Comparison of ENCODE assay signal across 20 cellular contexts in genomic region chr7:143221737-143222136, GRCh38. TPM values are rescaled to one million over a fixed set of nuclear protein-coding genes. Genes with fewer than 3 reads are reported as not detected.
A peak's percentile ranks its signal among the peaks of the same experiment; 100 is the strongest.
DNase-seq lines count a peak whose midpoint lies in the region; ATAC-seq and TF ChIP-seq lines count a peak whose summit lies in the region.
"Had no signal": no experiment of that assay in that cellular context is flagged by ENCODE, and none has a peak within 500 bp of the region (broad histone marks: within the 10 kb centered on the region; RNA-seq: fewer than 3 reads in every experiment).

Gene TAS2R40 (plus strand): TSS chr7:143222037. CDS start chr7:143222079, 42 bp downstream.

- H3K27me3 Mint-ChIP-seq in dendritic cell treated with granulocyte-macrophage colony-stimulating factor and Interleukin-4, amounts not matched to agents 40 ng/mL and 50 ng/mL, for 4 days = no peaks in the 10 kb centered on the region
- H3K27me3 Mint-ChIP-seq in type B pancreatic cell = peaks cover 16% of the 10 kb centered on the region

- H3K4me1 Mint-ChIP-seq in dendritic cell treated with granulocyte-macrophage colony-stimulating factor and Interleukin-4, amounts not matched to agents 40 ng/mL and 50 ng/mL, for 4 days (ENCODE audit: low read depth) = peaks cover 47% of the 10 kb centered on the region
- no peaks in the 10 kb centered on the region for H3K4me1 Mint-ChIP-seq in type B pancreatic cell (ENCODE audit: unreplicated experiment)

- peak within 1 kb of the TSS; percentile 85 for H3K27ac Mint-ChIP-seq in dendritic cell treated with granulocyte-macrophage colony-stimulating factor and Interleukin-4, amounts not matched to agents 40 ng/mL and 50 ng/mL, for 4 days
- peak within 1 kb of the TSS; percentile 22 for H3K27ac Mint-ChIP-seq in type B pancreatic cell
- H3K27ac Mint-ChIP-seq: CD4-positive, alpha-beta T cell; HFFc6 had no signal

- intact Hi-C loops in dendritic cell treated with granulocyte-macrophage colony-stimulating factor and Interleukin-4, amounts not matched to agents 40 ng/mL and 50 ng/mL, for 4 days (cut with micrococcal nuclease) = loop anchor here (1.0 kb wide), 1 partner anchor 42 kb away; the partner anchor contains the start of gene GSTK1

- H3K4me3 ChIP-seq in neutrophil (ENCODE audit: low read depth in 1 of 2, low read length in 1 of 2) = peak within 1 kb of the TSS; percentile 54 to 60

- H3K36me3 Mint-ChIP-seq in dendritic cell treated with granulocyte-macrophage colony-stimulating factor and Interleukin-4, amounts not matched to agents 40 ng/mL and 50 ng/mL, for 4 days (ENCODE audit: low read depth) = no peaks in the 10 kb centered on the region
- H3K36me3 Mint-ChIP-seq in type B pancreatic cell = no peaks in the 10 kb centered on the region

- TF ChIP-seq CTCF in neutrophil (IDR thresholded peaks at IDR 0.05) (no peak), type B pancreatic cell (conservative IDR thresholded peaks at IDR 0.05) (no peak)

- ATAC-seq in GM21717 (IDR thresholded peaks at IDR 0.05; ENCODE audit: unreplicated experiment) = no peak
- ATAC-seq: HCT116 had no signal

- H3K27me3 ChIP-seq in neutrophil = no peaks in the 10 kb centered on the region

- no peaks in the 10 kb centered on the region for H3K9me3 Mint-ChIP-seq in dendritic cell treated with granulocyte-macrophage colony-stimulating factor and Interleukin-4, amounts not matched to agents 40 ng/mL and 50 ng/mL, for 4 days
- peaks cover 8% of the 10 kb centered on the region for H3K9me3 Mint-ChIP-seq in type B pancreatic cell
- H3K9me3 Mint-ChIP-seq: CD4-positive, alpha-beta T cell; HFFc6 had no signal

- no peaks in the 10 kb centered on the region for H3K9me3 ChIP-seq in neutrophil
- H3K9me3 ChIP-seq: BE2C, Caco-2 had no signal

- peaks cover 46 to 57% of the 10 kb centered on the region in 2 experiments for H3K4me1 ChIP-seq in neutrophil (ENCODE audit: control insufficient read depth in 1 of 2, insufficient read depth in 1 of 2, low read depth in 1 of 2, low read length in 1 of 2)
- H3K4me1 ChIP-seq: BE2C, Caco-2 had no signal

- DNase-seq in type B pancreatic cell (ENCODE audit: extremely low spot score, unreplicated experiment) (no peak), activated gamma-delta T cell (lab: John Stamatoyannopoulos, UW) (no peak), DMS79 (lab: John Stamatoyannopoulos, UW) (no peak)
- DNase-seq: ACHN; BE2C; C1 segment of cervical spinal cord; Caco-2; CD4-positive, alpha-beta T cell; GDM1; GOT3; H7; HFFc6; IMR-90; KBM-7 had no signal

- H3K27ac ChIP-seq in neutrophil = peak within 1 kb of the TSS; percentile 93

- H3K4me3 Mint-ChIP-seq in dendritic cell treated with granulocyte-macrophage colony-stimulating factor and Interleukin-4, amounts not matched to agents 40 ng/mL and 50 ng/mL, for 4 days = peak within 1 kb of the TSS; percentile 27
- no peak within 1 kb of the TSS for H3K4me3 Mint-ChIP-seq in type B pancreatic cell
- H3K4me3 Mint-ChIP-seq: CD4-positive, alpha-beta T cell; HFFc6 had no signal

- no peaks in the 10 kb centered on the region for H3K36me3 ChIP-seq in neutrophil
- H3K36me3 ChIP-seq: BE2C had no signal

RNA-seq across cellular contexts. Expression of gene TAS2R40, which starts in this region (rescaled TPM):
- not detected in 2 replicates for total RNA-seq in type B pancreatic cell (ENCODE audit: low replicate concordance)
- total RNA-seq: Caco-2; CD4-positive, alpha-beta T cell; Daoy; H7; HFFc6; HT1080; IMR-90 had no signal
